Comparison of ENCODE assay signal across 1 cellular context in the genomic region with DNA sequence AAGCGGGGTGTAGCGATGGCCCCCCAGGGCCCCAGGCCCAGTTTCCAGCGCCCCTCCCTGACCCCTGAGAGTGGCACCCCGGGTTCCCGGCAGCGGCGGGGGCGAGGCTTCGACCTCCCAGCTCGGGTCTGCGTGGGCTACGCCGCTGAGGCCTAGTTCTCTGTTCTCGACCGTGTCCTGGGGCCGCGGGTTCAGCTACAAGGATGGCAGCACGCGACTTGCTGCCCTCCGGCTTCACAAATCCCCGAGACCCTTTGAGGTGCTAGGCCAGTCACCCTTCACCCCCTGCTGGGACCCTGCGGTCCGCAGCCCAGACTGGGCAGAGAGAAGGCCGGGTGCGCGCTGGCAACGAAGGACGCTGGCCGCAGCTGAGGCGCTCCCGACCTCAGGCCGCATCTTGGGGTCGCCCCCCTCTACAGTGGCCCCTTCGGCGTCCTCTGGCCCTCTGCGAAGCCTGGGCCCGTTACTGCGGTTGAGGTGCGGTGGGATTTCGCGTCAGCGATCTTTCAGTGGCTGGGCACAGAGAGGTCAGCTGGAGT.
TF ChIP-seq lines count a peak whose summit lies in the region.

No MANE protein-coding gene starts in this region.

TF ChIP-seq in K562, 482 proteins besides CTCF, POLR2A, EP300 and RAD21 (continued from another document):
- TF ChIP-seq, protein P1, sequence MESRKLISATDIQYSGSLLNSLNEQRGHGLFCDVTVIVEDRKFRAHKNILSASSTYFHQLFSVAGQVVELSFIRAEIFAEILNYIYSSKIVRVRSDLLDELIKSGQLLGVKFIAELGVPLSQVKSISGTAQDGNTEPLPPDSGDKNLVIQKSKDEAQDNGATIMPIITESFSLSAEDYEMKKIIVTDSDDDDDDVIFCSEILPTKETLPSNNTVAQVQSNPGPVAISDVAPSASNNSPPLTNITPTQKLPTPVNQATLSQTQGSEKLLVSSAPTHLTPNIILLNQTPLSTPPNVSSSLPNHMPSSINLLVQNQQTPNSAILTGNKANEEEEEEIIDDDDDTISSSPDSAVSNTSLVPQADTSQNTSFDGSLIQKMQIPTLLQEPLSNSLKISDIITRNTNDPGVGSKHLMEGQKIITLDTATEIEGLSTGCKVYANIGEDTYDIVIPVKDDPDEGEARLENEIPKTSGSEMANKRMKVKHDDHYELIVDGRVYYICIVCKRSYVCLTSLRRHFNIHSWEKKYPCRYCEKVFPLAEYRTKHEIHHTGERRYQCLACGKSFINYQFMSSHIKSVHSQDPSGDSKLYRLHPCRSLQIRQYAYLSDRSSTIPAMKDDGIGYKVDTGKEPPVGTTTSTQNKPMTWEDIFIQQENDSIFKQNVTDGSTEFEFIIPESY (CRISPR knock-in tag; IDR thresholded peaks at IDR 0.05), result peak; percentile 86
- no peak for TF ChIP-seq SIN3B (IDR thresholded peaks at IDR 0.05; ENCODE audit: low read depth)
